1 cellular context compared by ENCODE assay signal in the genomic region with DNA sequence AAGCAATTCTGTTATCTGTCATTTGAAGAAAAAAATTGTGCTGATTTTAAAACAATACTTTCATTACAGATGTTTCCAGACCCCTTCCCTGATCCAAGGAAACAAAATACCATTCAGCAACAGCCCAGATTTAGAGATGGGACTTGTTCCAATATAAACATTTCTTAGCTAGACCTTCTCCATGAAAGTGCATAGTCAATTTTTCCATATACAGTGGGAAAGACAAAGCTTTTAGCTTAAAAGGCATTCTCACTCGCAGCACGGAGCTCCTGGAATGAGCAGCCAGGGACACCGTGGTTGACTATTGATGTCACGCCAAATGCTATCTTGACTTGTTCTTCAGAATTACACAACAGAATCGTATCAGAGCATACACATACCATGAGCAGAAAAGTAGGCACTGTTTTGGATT.
TF ChIP-seq lines count a peak whose summit lies in the region.

No MANE protein-coding gene starts in this region.

TF ChIP-seq in SK-N-SH treated with all-trans-retinoic acid at 6 μM for 48 hours, 23 proteins besides CTCF, POLR2A, EP300 and RAD21 (continued from another document):
- TF ChIP-seq, protein P1, sequence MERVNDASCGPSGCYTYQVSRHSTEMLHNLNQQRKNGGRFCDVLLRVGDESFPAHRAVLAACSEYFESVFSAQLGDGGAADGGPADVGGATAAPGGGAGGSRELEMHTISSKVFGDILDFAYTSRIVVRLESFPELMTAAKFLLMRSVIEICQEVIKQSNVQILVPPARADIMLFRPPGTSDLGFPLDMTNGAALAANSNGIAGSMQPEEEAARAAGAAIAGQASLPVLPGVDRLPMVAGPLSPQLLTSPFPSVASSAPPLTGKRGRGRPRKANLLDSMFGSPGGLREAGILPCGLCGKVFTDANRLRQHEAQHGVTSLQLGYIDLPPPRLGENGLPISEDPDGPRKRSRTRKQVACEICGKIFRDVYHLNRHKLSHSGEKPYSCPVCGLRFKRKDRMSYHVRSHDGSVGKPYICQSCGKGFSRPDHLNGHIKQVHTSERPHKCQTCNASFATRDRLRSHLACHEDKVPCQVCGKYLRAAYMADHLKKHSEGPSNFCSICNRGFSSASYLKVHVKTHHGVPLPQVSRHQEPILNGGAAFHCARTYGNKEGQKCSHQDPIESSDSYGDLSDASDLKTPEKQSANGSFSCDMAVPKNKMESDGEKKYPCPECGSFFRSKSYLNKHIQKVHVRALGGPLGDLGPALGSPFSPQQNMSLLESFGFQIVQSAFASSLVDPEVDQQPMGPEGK (CRISPR knock-in tag; IDR thresholded peaks at IDR 0.05; ENCODE audit: borderline replicate concordance): no peak
- TF ChIP-seq ARNTL (CRISPR knock-in tag; IDR thresholded peaks at IDR 0.05; ENCODE audit: borderline replicate concordance, low read depth) (no peak), ISL1 (CRISPR knock-in tag; IDR thresholded peaks at IDR 0.05) (peak; percentile 76)
TF ChIP-seq in SK-N-SH treated with all-trans-retinoic acid at 6 μM for 48 hours: peak in this region for 5.
